ENCODE assay signal across 17 cellular contexts in the genomic region with DNA sequence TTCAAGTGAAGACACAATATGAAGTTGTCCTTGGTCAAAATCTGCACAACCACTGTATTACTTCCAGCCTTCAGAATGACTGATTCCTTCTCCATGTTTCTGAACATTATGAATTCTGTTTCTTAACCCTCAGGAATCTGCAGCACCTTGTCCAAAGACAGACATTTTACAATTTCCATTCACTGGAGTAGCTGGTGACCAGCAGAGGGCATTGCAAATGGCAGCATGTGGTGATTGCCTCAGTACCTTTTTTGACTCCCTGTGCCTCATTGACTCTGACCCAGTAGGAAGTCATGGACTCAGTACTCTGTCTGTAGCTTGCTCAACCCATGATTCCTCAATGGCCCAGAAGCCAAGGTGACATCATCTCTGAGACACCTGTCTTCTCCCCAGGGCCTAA. TPM values are rescaled to one million over a fixed set of nuclear protein-coding genes. Genes with fewer than 3 reads are reported as not detected.
DNase-seq lines count a peak whose midpoint lies in the region; FAIRE-seq and TF ChIP-seq lines count a peak whose summit lies in the region.
"Had no signal": no experiment of that assay in that cellular context is flagged by ENCODE, and none has a peak within 500 bp of the region (broad histone marks: within the 10 kb centered on the region; RNA-seq: fewer than 3 reads in every experiment).

No MANE protein-coding gene starts in this region.

- peaks cover 35% of the 10 kb centered on the region for H3K4me1 ChIP-seq in DOHH2 (ENCODE audit: control insufficient read depth, low read length)
- H3K4me1 ChIP-seq in MM.1S (ENCODE audit: low read length) = peaks cover 19% of the 10 kb centered on the region
- no peaks in the 10 kb centered on the region for H3K4me1 ChIP-seq in kidney (ENCODE audit: control insufficient read depth in 1 of 2, insufficient read depth in 1 of 2, low read depth in 1 of 2, low read length in 2 of 2)
- peaks cover 1% of the 10 kb centered on the region for H3K4me1 ChIP-seq in mesenchymal stem cell (ENCODE audit: control insufficient read depth, insufficient read depth, low read depth, low read length)

- H3K27ac ChIP-seq in DOHH2 (ENCODE audit: low read depth, low read length) (no peak overlapping the region), MM.1S (ENCODE audit: low read length) (no peak overlapping the region), kidney (ENCODE audit: low read depth in 2 of 2, low read length in 2 of 2) (no peak overlapping the region), mesenchymal stem cell (ENCODE audit: low read length, poor library complexity, severe bottlenecking) (no peak overlapping the region)
- H3K27ac ChIP-seq: parathyroid adenoma, suprapubic skin had no signal

- no peak overlapping the region for H2BK5ac ChIP-seq in mesenchymal stem cell (ENCODE audit: low read depth, low read length, poor library complexity, severe bottlenecking)

- no peaks in the 10 kb centered on the region for H3F3A ChIP-seq in DOHH2 (ENCODE audit: control insufficient read depth, insufficient read depth)
- peaks cover 6% of the 10 kb centered on the region for H3F3A ChIP-seq in MM.1S (ENCODE audit: insufficient read depth, low read length)

- no peak overlapping the region for H2BK120ac ChIP-seq in mesenchymal stem cell (ENCODE audit: low read depth, low read length)

- H4K91ac ChIP-seq in mesenchymal stem cell (ENCODE audit: low read length) = no peak overlapping the region

- no peak overlapping the region for H3K14ac ChIP-seq in mesenchymal stem cell (ENCODE audit: low read length in 2 of 2)

- no peak overlapping the region for H2BK12ac ChIP-seq in mesenchymal stem cell (ENCODE audit: low read length in 2 of 2)

- no peak overlapping the region for H3K18ac ChIP-seq in mesenchymal stem cell (ENCODE audit: low read depth in 1 of 2, low read length in 2 of 2)

- H3K36me3 ChIP-seq in DOHH2 (ENCODE audit: control insufficient read depth, low read length) (no peaks in the 10 kb centered on the region; the same call in 1 of the 2 replicates), MM.1S (replicated peaks; ENCODE audit: insufficient read depth, low read length) (no peaks in the 10 kb centered on the region), bronchial epithelial cell (ENCODE audit: control insufficient read depth, insufficient read depth, low read length) (no peaks in the 10 kb centered on the region), kidney (ENCODE audit: control insufficient read depth in 1 of 2, insufficient read depth in 2 of 2, low read length in 2 of 2) (no peaks in the 10 kb centered on the region), mesenchymal stem cell (ENCODE audit: control insufficient read depth in 1 of 2, insufficient read depth in 2 of 2, low read depth in 1 of 2, low read length in 2 of 2) (no peaks in the 10 kb centered on the region)
- H3K36me3 ChIP-seq: MG63, suprapubic skin had no signal

- TF ChIP-seq CTCF in DOHH2 (IDR thresholded peaks at IDR 0.05; ENCODE audit: low read depth, low read length, poor library complexity, severe bottlenecking) = peak; percentile 15
- peak; percentile 21; the same call in 1 of the 2 replicates for TF ChIP-seq CTCF in MM.1S (IDR thresholded peaks at IDR 0.05; ENCODE audit: low read length)
- TF ChIP-seq CTCF in bronchial epithelial cell (IDR thresholded peaks at IDR 0.05; ENCODE audit: insufficient read depth, low read length, severe bottlenecking) = peak; percentile 6
- peak; percentile 9 for TF ChIP-seq CTCF in kidney (IDR thresholded peaks at IDR 0.05; ENCODE audit: borderline replicate concordance, extremely low read depth, insufficient read depth)

- FAIRE-seq in bronchial epithelial cell (lab: Jason Lieb, UNC) = no peak
- FAIRE-seq in kidney (lab: Jason Lieb, UNC) = no peak

- H3K27me3 ChIP-seq in DOHH2 (ENCODE audit: control insufficient read depth, low read length) (no peaks in the 10 kb centered on the region), MM.1S (replicated peaks; ENCODE audit: insufficient read depth, low read length) (no peaks in the 10 kb centered on the region), bronchial epithelial cell (ENCODE audit: control insufficient read depth, insufficient read depth, low read length) (no peaks in the 10 kb centered on the region), mesenchymal stem cell (ENCODE audit: control insufficient read depth in 1 of 2, insufficient read depth in 1 of 2, low read length in 2 of 2) (no peaks in the 10 kb centered on the region)
- H3K27me3 ChIP-seq: MG63, suprapubic skin had no signal

- intact Hi-C loops in kidney (cut with DNase I) = no loop called here

- H3K23ac ChIP-seq in mesenchymal stem cell (ENCODE audit: low read length in 2 of 2) = no peak overlapping the region

- H3K79me2 ChIP-seq in DOHH2 (ENCODE audit: control insufficient read depth, low read length) (peaks cover 35% of the 10 kb centered on the region), MM.1S (ENCODE audit: low read length) (peaks cover 32% of the 10 kb centered on the region)

- H3K9me2 ChIP-seq in DOHH2 (replicated peaks; ENCODE audit: control insufficient read depth, low read length) (no peaks in the 10 kb centered on the region), MM.1S (replicated peaks; ENCODE audit: insufficient read depth, low read length) (no peaks in the 10 kb centered on the region)

- H3K79me1 ChIP-seq in mesenchymal stem cell (replicated peaks; ENCODE audit: low read length, poor library complexity, severe bottlenecking) = peaks cover 14% of the 10 kb centered on the region

- DNase-seq in MM.1S = no peak
- DNase-seq in bronchial epithelial cell (ENCODE audit: low read depth) = no peak
- DNase-seq in kidney = no peak
- no peak for DNase-seq in activated CD8-positive, alpha-beta memory T cell treated with anti-CD3 and anti-CD28 coated beads, Interleukin-2, amount 50 U/mL, for 4 hours
- DNase-seq in activated naive CD4-positive, alpha-beta T cell treated with Interleukin-2 at 50 U/mL for 16 hours = no peak
- no peak for DNase-seq in mesenchymal stem cell
- DNase-seq in dermis blood vessel endothelial cell = no peak
- DNase-seq: activated CD4-positive, alpha-beta T cell treated with anti-CD3 and anti-CD28 coated beads for 4 hours; activated naive CD4-positive, alpha-beta T cell treated with anti-CD3 and anti-CD28 coated beads for 36 hours; MG63; mucosa of descending colon; NCI-H2029; NCI-H510A; SIG-M5 had no signal

- no peak overlapping the region for H2AK5ac ChIP-seq in mesenchymal stem cell (ENCODE audit: low read length, severe bottlenecking)

- no peak overlapping the region for H4K8ac ChIP-seq in mesenchymal stem cell (ENCODE audit: low read length)

- H3K9me3 ChIP-seq in DOHH2 (ENCODE audit: control insufficient read depth, insufficient read depth, low read length) = no peaks in the 10 kb centered on the region
- H3K9me3 ChIP-seq in MM.1S (replicated peaks; ENCODE audit: insufficient read depth, low read length) = no peaks in the 10 kb centered on the region
- H3K9me3 ChIP-seq in kidney (ENCODE audit: control insufficient read depth in 1 of 2, low read length in 2 of 2) = no peaks in the 10 kb centered on the region
- no peaks in the 10 kb centered on the region for H3K9me3 ChIP-seq in mesenchymal stem cell (ENCODE audit: control insufficient read depth, low read length)
- H3K9me3 ChIP-seq: MG63, mucosa of descending colon, suprapubic skin had no signal

- H2AFZ ChIP-seq in MM.1S (ENCODE audit: low read length) = no peak overlapping the region
- H2AFZ ChIP-seq in mesenchymal stem cell (ENCODE audit: low read depth, low read length) = no peak overlapping the region

- H4K20me1 ChIP-seq in DOHH2 (ENCODE audit: control insufficient read depth, insufficient read depth, low read depth, low read length) = no peaks in the 10 kb centered on the region
- no peaks in the 10 kb centered on the region for H4K20me1 ChIP-seq in MM.1S (ENCODE audit: insufficient read depth, low read length)

- H3K4me3 ChIP-seq in DOHH2 (ENCODE audit: low read length) = no peak overlapping the region
- no peak overlapping the region for H3K4me3 ChIP-seq in MM.1S (ENCODE audit: low read length)
- no peak overlapping the region for H3K4me3 ChIP-seq in bronchial epithelial cell (ENCODE audit: low read depth, low read length)
- H3K4me3 ChIP-seq in kidney (ENCODE audit: low read length in 2 of 2) = no peak overlapping the region
- no peak overlapping the region for H3K4me3 ChIP-seq in mesenchymal stem cell (ENCODE audit: insufficient read depth in 1 of 2, low read depth in 1 of 2, low read length in 2 of 2)
- H3K4me3 ChIP-seq: mucosa of descending colon had no signal

- H3K9ac ChIP-seq in MM.1S (ENCODE audit: low read length) = no peak overlapping the region
- no peak overlapping the region for H3K9ac ChIP-seq in kidney (ENCODE audit: low read length in 2 of 2)
- H3K9ac ChIP-seq in mesenchymal stem cell (ENCODE audit: low read length) = no peak overlapping the region
- H3K9ac ChIP-seq: parathyroid adenoma had no signal

- H2BK15ac ChIP-seq in mesenchymal stem cell (ENCODE audit: low read depth, poor library complexity, severe bottlenecking) = no peak overlapping the region

- H3K4ac ChIP-seq in mesenchymal stem cell (ENCODE audit: low read depth in 1 of 2, low read length in 2 of 2) = no peak overlapping the region

- H3K4me2 ChIP-seq in DOHH2 (ENCODE audit: low read length) (no peak overlapping the region), MM.1S (ENCODE audit: low read depth, low read length) (no peak overlapping the region), mesenchymal stem cell (ENCODE audit: low read length, poor library complexity, severe bottlenecking) (no peak overlapping the region)

RNA-seq across cellular contexts. Expression of a gene that starts 0.9 kb away (rescaled TPM):
- 32.9 and 34.1 TPM in 2 replicates for total RNA-seq in bronchial epithelial cell
- total RNA-seq in kidney = 94.0 TPM
- polyA plus RNA-seq in kidney (ENCODE audit: insufficient read depth, low read depth, low replicate concordance) = 21.8 TPM
- polyA plus RNA-seq in mesenchymal stem cell (2013, experiment 1 of 2) = 29.6 TPM
- polyA plus RNA-seq in mesenchymal stem cell (2013, experiment 2 of 2) = 29.9 TPM
- 53.1 and 71.9 TPM in 2 replicates for total RNA-seq in dermis blood vessel endothelial cell
